16 cellular contexts compared by ENCODE assay signal in genomic region chr22:28023036-28023435, GRCh38.
"Had no signal": no experiment of that assay in that cellular context is flagged by ENCODE, and none has a peak within 500 bp of the region (broad histone marks: within the 10 kb centered on the region; RNA-seq: fewer than 3 reads in every experiment).

No MANE protein-coding gene starts in this region.

- H3K36me3 Mint-ChIP-seq: activated naive CD4-positive, alpha-beta T cell treated with anti-CD3 and anti-CD28 coated beads, Interleukin-2, amount 50 U/mL, for 24 hours; memory B cell had no signal

- H3K27ac Mint-ChIP-seq: activated naive CD4-positive, alpha-beta T cell treated with anti-CD3 and anti-CD28 coated beads, Interleukin-2, amount 50 U/mL, for 24 hours; memory B cell; nephron progenitor cell; stimulated activated effector memory CD8-positive, alpha-beta T cell treated with anti-CD3 and anti-CD28 coated beads, Interleukin-12 subunit alpha, Interleukin-12 subunit beta, amount 100 ng/mL, for 72 hours; T-helper 2 cell treated with Interferon-gamma antibody and Interleukin-4, amounts not matched to agents 5 μg/mL and 100 μg/mL, for 36 hours had no signal

- H3K9me3 ChIP-seq: esophagus muscularis mucosa, pancreas, SJSA1 had no signal

- H3K4me1 Mint-ChIP-seq: activated naive CD4-positive, alpha-beta T cell treated with anti-CD3 and anti-CD28 coated beads, Interleukin-2, amount 50 U/mL, for 24 hours had no signal

- H3K4me3 ChIP-seq: esophagus muscularis mucosa, pancreas, SJSA1, skin epidermis had no signal

- H3K27ac ChIP-seq: brain microvascular endothelial cell, esophagus muscularis mucosa, pancreas, SJSA1, skin epidermis had no signal

- H3K9me3 Mint-ChIP-seq: activated naive CD4-positive, alpha-beta T cell treated with anti-CD3 and anti-CD28 coated beads, Interleukin-2, amount 50 U/mL, for 24 hours; memory B cell; nephron progenitor cell; stimulated activated effector memory CD8-positive, alpha-beta T cell treated with anti-CD3 and anti-CD28 coated beads, Interleukin-12 subunit alpha, Interleukin-12 subunit beta, amount 100 ng/mL, for 72 hours; T-helper 2 cell treated with Interferon-gamma antibody and Interleukin-4, amounts not matched to agents 5 μg/mL and 100 μg/mL, for 36 hours had no signal

- H3K36me3 ChIP-seq: brain microvascular endothelial cell, pancreas, SJSA1 had no signal

- H3K4me3 Mint-ChIP-seq: activated naive CD4-positive, alpha-beta T cell treated with anti-CD3 and anti-CD28 coated beads, Interleukin-2, amount 50 U/mL, for 24 hours; memory B cell; nephron progenitor cell; stimulated activated effector memory CD8-positive, alpha-beta T cell treated with anti-CD3 and anti-CD28 coated beads, Interleukin-12 subunit alpha, Interleukin-12 subunit beta, amount 100 ng/mL, for 72 hours; T-helper 2 cell treated with Interferon-gamma antibody and Interleukin-4, amounts not matched to agents 5 μg/mL and 100 μg/mL, for 36 hours had no signal

- H3K27me3 Mint-ChIP-seq: activated naive CD4-positive, alpha-beta T cell treated with anti-CD3 and anti-CD28 coated beads, Interleukin-2, amount 50 U/mL, for 24 hours; memory B cell had no signal

- H3K27me3 ChIP-seq: brain microvascular endothelial cell, esophagus muscularis mucosa, pancreas, SJSA1 had no signal

- DNase-seq: activated CD4-positive, alpha-beta T cell treated with anti-CD3 and anti-CD28 coated beads for 1 hour; activated CD4-positive, alpha-beta T cell treated with anti-CD3 and anti-CD28 coated beads, Interleukin-2, amount 50 U/mL, for 48 hours; brain microvascular endothelial cell; cerebellar nuclear complex; left colon; nephron progenitor cell; SW 1271; trophoblast cell had no signal

- ATAC-seq: left colon; pancreas; stimulated activated effector memory CD8-positive, alpha-beta T cell treated with anti-CD3 and anti-CD28 coated beads, Interleukin-12 subunit alpha, Interleukin-12 subunit beta, amount 100 ng/mL, for 72 hours had no signal
